Comparison of ENCODE assay signal across 1 cellular context in the genomic region with DNA sequence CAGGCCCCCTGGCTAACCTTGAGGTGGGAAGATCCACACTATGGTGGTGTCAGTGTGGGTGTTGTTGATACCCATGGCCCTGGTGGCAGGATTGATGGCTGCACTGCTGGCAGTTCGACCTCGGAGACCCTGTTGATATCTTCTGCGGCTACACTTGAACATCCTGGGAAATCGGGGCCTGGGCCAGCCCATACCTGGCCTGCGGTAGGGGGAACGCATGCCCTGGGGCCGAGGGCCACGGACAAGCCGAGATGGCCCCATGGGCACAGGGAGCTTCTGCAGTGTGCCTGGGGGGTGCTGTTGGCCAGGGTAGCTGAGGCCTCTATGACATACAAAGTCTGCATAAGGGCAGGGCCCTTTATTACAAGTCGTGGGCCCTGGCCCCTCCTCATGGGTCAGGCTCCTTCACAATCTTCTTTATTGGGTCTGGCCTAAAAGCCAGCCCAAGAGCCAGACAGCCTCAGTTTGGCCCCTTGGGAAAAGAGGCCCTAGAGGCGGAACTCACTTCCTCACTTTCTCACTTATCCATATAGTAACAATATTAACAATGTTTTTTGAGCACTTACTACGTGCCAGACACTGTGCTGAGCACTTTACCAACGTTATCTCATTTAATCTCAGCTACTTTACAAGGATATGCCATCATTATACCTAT.
TF ChIP-seq lines count a peak whose summit lies in the region.

Gene P3R3URF (minus strand): TSS at position 278 of the 655 bp plus-strand sequence. CDS start 17 bp downstream, at position 261.

TF ChIP-seq in WTC11, 78 proteins besides CTCF, POLR2A, EP300 and RAD21 (continued from another document):
- TF ChIP-seq, protein P1, sequence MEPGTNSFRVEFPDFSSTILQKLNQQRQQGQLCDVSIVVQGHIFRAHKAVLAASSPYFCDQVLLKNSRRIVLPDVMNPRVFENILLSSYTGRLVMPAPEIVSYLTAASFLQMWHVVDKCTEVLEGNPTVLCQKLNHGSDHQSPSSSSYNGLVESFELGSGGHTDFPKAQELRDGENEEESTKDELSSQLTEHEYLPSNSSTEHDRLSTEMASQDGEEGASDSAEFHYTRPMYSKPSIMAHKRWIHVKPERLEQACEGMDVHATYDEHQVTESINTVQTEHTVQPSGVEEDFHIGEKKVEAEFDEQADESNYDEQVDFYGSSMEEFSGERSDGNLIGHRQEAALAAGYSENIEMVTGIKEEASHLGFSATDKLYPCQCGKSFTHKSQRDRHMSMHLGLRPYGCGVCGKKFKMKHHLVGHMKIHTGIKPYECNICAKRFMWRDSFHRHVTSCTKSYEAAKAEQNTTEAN (CRISPR knock-in tag; IDR thresholded peaks at IDR 0.05), result no peak
- no peak for TF ChIP-seq ZMAT4 (CRISPR knock-in tag; IDR thresholded peaks at IDR 0.05)
- no peak for TF ChIP-seq ZNF425 (CRISPR knock-in tag; conservative IDR thresholded peaks at IDR 0.05)
- no peak for TF ChIP-seq NFATC4 (CRISPR knock-in tag; IDR thresholded peaks at IDR 0.05)
- TF ChIP-seq USF2 (CRISPR knock-in tag; IDR thresholded peaks at IDR 0.05), result no peak
- TF ChIP-seq HMGA2 (CRISPR knock-in tag; IDR thresholded peaks at IDR 0.05), result no peak
- TF ChIP-seq FOXK1 (CRISPR knock-in tag; IDR thresholded peaks at IDR 0.05), result no peak
- no peak for TF ChIP-seq ATF2 (CRISPR knock-in tag; IDR thresholded peaks at IDR 0.05; ENCODE audit: borderline replicate concordance, low read depth)
- TF ChIP-seq GABPB1 (CRISPR knock-in tag; IDR thresholded peaks at IDR 0.05), result no peak
- TF ChIP-seq ESRRA (CRISPR knock-in tag; IDR thresholded peaks at IDR 0.05; ENCODE audit: borderline replicate concordance), result no peak
- TF ChIP-seq CDX4 (CRISPR knock-in tag; IDR thresholded peaks at IDR 0.05; ENCODE audit: borderline replicate concordance), result no peak
- no peak for TF ChIP-seq CREB1 (CRISPR knock-in tag; IDR thresholded peaks at IDR 0.05)
- TF ChIP-seq ARID4B (CRISPR knock-in tag; IDR thresholded peaks at IDR 0.05; ENCODE audit: borderline replicate concordance), result no peak
TF ChIP-seq in WTC11: peak in this region for 0.
